In the genomic region with DNA sequence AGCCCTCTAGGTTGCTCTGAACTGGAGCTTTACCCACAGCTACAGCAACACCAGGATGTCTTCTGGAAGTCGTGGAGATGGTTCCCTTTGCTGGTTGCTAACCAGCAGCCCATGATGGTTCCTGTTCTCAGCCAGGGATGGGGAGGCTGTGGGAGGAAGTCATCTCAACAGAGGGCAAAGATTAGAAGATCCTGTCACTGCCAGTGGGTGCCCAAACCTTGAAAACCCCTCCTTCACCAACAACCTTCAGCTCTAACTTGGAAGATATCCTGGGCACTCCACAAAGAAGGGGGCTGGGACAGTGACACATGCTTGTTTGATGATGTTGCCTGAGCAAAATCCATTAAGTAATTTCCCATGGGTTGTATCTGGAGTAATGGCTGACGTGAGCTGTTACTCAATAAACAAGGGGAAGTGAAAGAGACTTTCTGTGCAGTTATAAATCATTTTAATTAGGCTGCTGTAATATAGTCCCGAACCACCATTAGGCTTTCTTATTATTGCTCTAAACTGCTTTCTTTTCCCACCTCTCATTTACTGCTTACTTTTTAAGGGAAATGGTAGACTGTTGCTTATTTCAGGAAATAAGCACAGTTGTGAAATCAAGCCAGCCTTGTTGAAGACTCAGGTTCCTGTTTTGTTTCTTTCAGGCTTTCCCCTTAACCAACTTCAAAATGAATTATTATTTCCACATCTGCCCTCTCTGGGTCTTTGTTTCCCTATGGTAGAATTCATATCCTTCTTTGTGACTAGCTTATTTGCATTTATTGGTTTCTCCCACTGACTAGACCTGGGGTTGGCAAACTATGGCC, we compare ENCODE assay signal across 10 cellular contexts.
DNase-seq lines count a peak whose midpoint lies in the region; ATAC-seq and TF ChIP-seq lines count a peak whose summit lies in the region.
"Had no signal": no experiment of that assay in that cellular context is flagged by ENCODE, and none has a peak within 500 bp of the region (broad histone marks: within the 10 kb centered on the region; RNA-seq: fewer than 3 reads in every experiment).

No MANE protein-coding gene starts in this region.

- DNase-seq in Right ventricle myocardium inferior (ENCODE audit: missing footprints) (no peak), cardiac septum (ENCODE audit: low spot score) (no peak), IMR-90 (peak; percentile 75), fibroblast of villous mesenchyme (ENCODE audit: low read depth) (peak; percentile 63), middle frontal gyrus (ENCODE audit: extremely low spot score, low spot score) (no peak), NCI-H2081 (lab: John Stamatoyannopoulos, UW) (no peak)
- no peak for DNase-seq in CD8-positive, alpha-beta T cell
- DNase-seq: CD4-positive, CD25-positive, alpha-beta regulatory T cell had no signal

- no CpG with 5 or more reads among the region's 3 CpGs for WGBS in IMR-90 (ENCODE audit: extremely low coverage in 2 of 2, insufficient read length in 1 of 2), 2 experiments

- H3K4me1 ChIP-seq in IMR-90 (ENCODE audit: control insufficient read depth, insufficient read depth, low read length): peaks cover 11% of the 10 kb centered on the region; the same call in 1 of the 2 replicates
- no peaks in the 10 kb centered on the region for H3K4me1 ChIP-seq in CD8-positive, alpha-beta T cell (ENCODE audit: insufficient read depth, low read length)

- H3K4me3 ChIP-seq in IMR-90 (ENCODE audit: insufficient read depth, low read depth, low read length): no peak overlapping the region
- H3K4me3 ChIP-seq in fibroblast of villous mesenchyme (ENCODE audit: low read depth, low read length): no peak overlapping the region
- no peak overlapping the region for H3K4me3 ChIP-seq in CD8-positive, alpha-beta T cell (ENCODE audit: low read depth, low read length)

- no peak for TF ChIP-seq CTCF in IMR-90 (conservative IDR thresholded peaks at IDR 0.05; ENCODE audit: low read depth, low read length)
- TF ChIP-seq CTCF in fibroblast of villous mesenchyme (IDR thresholded peaks at IDR 0.05; ENCODE audit: insufficient read depth, low read depth, low read length): no peak
- no peak for TF ChIP-seq CTCF in CD8-positive, alpha-beta T cell (IDR thresholded peaks at IDR 0.05)

- CTCF ChIA-PET in IMR-90 (lab: Yijun Ruan, JAX): no interaction called here
- CTCF ChIA-PET in CD8-positive, alpha-beta T cell (lab: Charles Lee): no interaction called here

- no peak overlapping the region for H2AK5ac ChIP-seq in IMR-90 (ENCODE audit: low read depth, low read length)

- peaks cover 1% of the 10 kb centered on the region for H3K9me3 Mint-ChIP-seq in CD8-positive, alpha-beta T cell

- ATAC-seq in Right ventricle myocardium inferior (peak; percentile 78), IMR-90 (ENCODE audit: low read depth) (peak; percentile 66)
- no peak for ATAC-seq in CD8-positive, alpha-beta T cell
- no peak for ATAC-seq in activated CD4-positive, CD25-positive, alpha-beta regulatory T cell treated with anti-CD3 and anti-CD28 coated beads, Interleukin-2, amount 50 U/mL, for 24 hours
- ATAC-seq: Panc1 had no signal

- in situ Hi-C loops in IMR-90 (cut with MboI; ENCODE audit: low sequenced_read_pairs): no loop called here

- peak overlapping the region; percentile 38; the same call in 1 of the 3 replicates for H2BK15ac ChIP-seq in IMR-90 (ENCODE audit: low read depth, low read length)

- peak overlapping the region; percentile 88 for H4K5ac ChIP-seq in IMR-90 (ENCODE audit: low read depth, low read length)

- no peaks in the 10 kb centered on the region for H3K9me3 ChIP-seq in IMR-90 (ENCODE audit: control insufficient read depth, insufficient read depth, low read length)
- H3K9me3 ChIP-seq in CD8-positive, alpha-beta T cell (ENCODE audit: low read length): no peaks in the 10 kb centered on the region

- peak overlapping the region; percentile 51; the same call in 1 of the 2 replicates for H2BK20ac ChIP-seq in IMR-90 (ENCODE audit: low read depth, low read length)

- TF ChIP-seq RAD21 in IMR-90 (IDR thresholded peaks at IDR 0.05; ENCODE audit: low read length): no peak

- H3K27me3 Mint-ChIP-seq in CD8-positive, alpha-beta T cell (ENCODE audit: low read depth): no peaks in the 10 kb centered on the region
- H3K27me3 Mint-ChIP-seq: CD4-positive, CD25-positive, alpha-beta regulatory T cell had no signal

- H3K36me3 ChIP-seq in IMR-90 (ENCODE audit: control insufficient read depth, insufficient read depth, low read length): peaks cover 16% of the 10 kb centered on the region
- H3K36me3 ChIP-seq in CD8-positive, alpha-beta T cell (ENCODE audit: insufficient read depth, low read length): no peaks in the 10 kb centered on the region

- H3K4ac ChIP-seq in IMR-90 (ENCODE audit: low read depth, low read length): peak overlapping the region; percentile 53

- peak overlapping the region; percentile 74 for H3K27ac ChIP-seq in IMR-90 (ENCODE audit: insufficient read depth, low read length)
- no peak overlapping the region for H3K27ac ChIP-seq in CD8-positive, alpha-beta T cell (ENCODE audit: low read depth, low read length)

- 0 out of 4 replicates have a peak, but pooled peaks cover 0 to 5% of the 10 kb centered on the region in 2 experiments for H3K79me1 ChIP-seq in IMR-90 (ENCODE audit: low read depth in 1 of 2, low read length in 2 of 2)

- peak overlapping the region; percentile 48; the same call in 1 of the 2 replicates for H3K4me2 ChIP-seq in IMR-90 (ENCODE audit: low read depth, low read length)

- peak overlapping the region; percentile 47; the same call in 1 of the 2 replicates for H2BK120ac ChIP-seq in IMR-90 (ENCODE audit: low read depth, low read length)

- intact Hi-C loops in Right ventricle myocardium inferior (cut with DNase I) (no loop called here), cardiac septum (cut with DNase I) (no loop called here), IMR-90 (cut with micrococcal nuclease) (loop anchor here (10.0 kb wide), 1 partner anchor 253 kb away; no protein-coding TSS in a partner anchor)
- intact Hi-C loops in CD8-positive, alpha-beta T cell (cut with DNase I, micrococcal nuclease): no loop called here

- no peak overlapping the region for H3K9ac ChIP-seq in IMR-90 (ENCODE audit: low read depth, low read length)

- H3K9me1 ChIP-seq in IMR-90 (ENCODE audit: insufficient read depth, low read length): peaks cover 6% of the 10 kb centered on the region; the same call in 1 of the 2 replicates

- BruUV-seq in IMR-90 (replicated peaks; lab: Mats Ljungman, UMichigan): no TSS peak

- TF ChIP-seq POLR2A in IMR-90 (IDR thresholded peaks at IDR 0.05; ENCODE audit: low read depth, low read length): no peak

- H3K4me1 Mint-ChIP-seq in CD8-positive, alpha-beta T cell (ENCODE audit: low read depth): no peaks in the 10 kb centered on the region
- H3K4me1 Mint-ChIP-seq: CD4-positive, CD25-positive, alpha-beta regulatory T cell had no signal

- peak overlapping the region; percentile 24 for H2AFZ ChIP-seq in IMR-90 (replicated peaks; ENCODE audit: low read length, poor library complexity)

- H4K8ac ChIP-seq in IMR-90 (ENCODE audit: low read depth in 2 of 2, low read length in 2 of 2): peak overlapping the region; percentile 13 to 34; a peak in 3 of 4 replicates

- peak overlapping the region; percentile 82 for H2BK5ac ChIP-seq in IMR-90 (ENCODE audit: low read depth, low read length, poor library complexity, severe bottlenecking)

- no peak overlapping the region for H3K23ac ChIP-seq in IMR-90 (ENCODE audit: low read depth, low read length)

- H3K56ac ChIP-seq in IMR-90 (ENCODE audit: extremely low read depth, insufficient read depth, low read length): no peak overlapping the region

- H3K18ac ChIP-seq in IMR-90 (ENCODE audit: low read depth, low read length): peak overlapping the region; percentile 87; the same call in 1 of the 2 replicates

- H3K4me3 Mint-ChIP-seq in CD8-positive, alpha-beta T cell: no peak overlapping the region
- H3K4me3 Mint-ChIP-seq: CD4-positive, CD25-positive, alpha-beta regulatory T cell had no signal

- POLR2A ChIA-PET in IMR-90 (lab: Charles Lee; ENCODE audit: unreplicated experiment): no interaction called here
- POLR2A ChIA-PET in CD8-positive, alpha-beta T cell (lab: Charles Lee): no interaction called here

- H3K14ac ChIP-seq in IMR-90 (replicated peaks; ENCODE audit: low read depth, low read length): no peak overlapping the region; the same call in 1 of the 2 replicates

- H2AK9ac ChIP-seq in IMR-90 (replicated peaks; ENCODE audit: low read depth, low read length, poor library complexity): no peak overlapping the region

- H4K20me1 ChIP-seq in IMR-90 (ENCODE audit: insufficient read depth, low read length): no peaks in the 10 kb centered on the region

- H3K36me3 Mint-ChIP-seq in CD8-positive, alpha-beta T cell: no peaks in the 10 kb centered on the region
- H3K36me3 Mint-ChIP-seq: CD4-positive, CD25-positive, alpha-beta regulatory T cell had no signal

- H4K91ac ChIP-seq in IMR-90 (ENCODE audit: insufficient read depth, low read depth, low read length): peak overlapping the region; percentile 10; the same call in 1 of the 2 replicates

- no peak overlapping the region for H3K27ac Mint-ChIP-seq in CD8-positive, alpha-beta T cell
- H3K27ac Mint-ChIP-seq: CD4-positive, CD25-positive, alpha-beta regulatory T cell had no signal

- dilution Hi-C loops in IMR-90 (cut with HindIII; ENCODE audit: low sequenced_read_pairs, unreplicated experiment): no loop called here

- no peaks in the 10 kb centered on the region for H3K27me3 ChIP-seq in IMR-90 (ENCODE audit: control insufficient read depth, insufficient read depth, low read length)
- H3K27me3 ChIP-seq in CD8-positive, alpha-beta T cell (ENCODE audit: insufficient read depth, low read length): no peaks in the 10 kb centered on the region

TF ChIP-seq in IMR-90, 13 proteins besides CTCF, POLR2A, EP300 and RAD21:
- TF ChIP-seq RCOR1 (IDR thresholded peaks at IDR 0.05; ENCODE audit: insufficient replicate concordance, low read length) (no peak), CEBPB (IDR thresholded peaks at IDR 0.05; ENCODE audit: low read depth, low read length) (peak; percentile 66)

Comparison
In these comparisons a context has a peak if more than half of its experiments do, and no peak if none do; other contexts are left out.
1. ATAC-seq: peak in Right ventricle myocardium inferior (single experiment) and IMR-90 (single experiment); none in CD8-positive, alpha-beta T cell (single experiment) and activated CD4-positive, CD25-positive, alpha-beta regulatory T cell treated with anti-CD3 and anti-CD28 coated beads, Interleukin-2, amount 50 U/mL, for 24 hours (0 of 2).
2. DNase-seq: peak in IMR-90 (single experiment) and fibroblast of villous mesenchyme (single experiment); none in Right ventricle myocardium inferior (single experiment), cardiac septum (single experiment), middle frontal gyrus (single experiment), NCI-H2081 (0 of 2) and CD8-positive, alpha-beta T cell (0 of 7).